ENCODE assay signal across 8 cellular contexts in the genomic region with DNA sequence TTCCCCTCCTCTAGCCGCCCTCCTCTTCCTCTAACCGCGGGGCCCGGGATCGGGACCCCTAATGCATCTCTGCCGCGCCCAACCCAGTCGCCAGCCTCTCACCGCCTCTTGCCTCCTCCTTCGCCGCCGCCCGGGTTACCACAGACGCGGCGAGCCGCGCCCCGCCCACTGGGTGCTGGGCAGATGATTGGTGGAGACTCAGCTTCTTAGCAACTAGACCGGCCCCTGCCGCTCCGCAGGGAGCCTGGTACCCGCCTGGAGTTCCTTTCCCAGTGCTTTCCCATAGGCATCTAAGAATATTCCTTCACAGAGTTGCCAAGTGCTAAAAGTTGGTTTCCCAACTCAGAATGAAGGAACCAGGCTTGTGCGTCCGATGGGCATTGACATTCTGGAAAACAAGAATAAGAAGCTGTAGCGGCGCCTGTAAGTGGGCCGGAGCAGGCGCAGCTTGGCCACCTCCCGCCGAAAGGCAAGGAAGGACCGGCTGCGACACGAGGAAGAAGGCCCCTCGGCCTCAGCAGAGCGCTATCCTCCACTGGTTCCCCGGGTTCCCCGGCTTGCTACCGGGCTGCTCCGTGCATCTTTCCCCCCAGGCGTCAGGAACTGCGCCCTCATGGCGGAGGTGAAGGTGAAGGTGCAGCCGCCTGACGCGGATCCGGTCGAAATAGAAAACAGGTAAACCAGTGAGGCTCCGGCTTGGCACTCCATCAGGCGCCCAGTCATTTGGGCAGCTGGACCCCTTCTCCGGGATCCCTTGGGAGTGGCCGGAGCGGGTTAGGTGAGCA. TPM values are rescaled to one million over a fixed set of nuclear protein-coding genes. Genes with fewer than 3 reads are reported as not detected.
DNase-seq lines count a peak whose midpoint lies in the region; ATAC-seq, FAIRE-seq and TF ChIP-seq lines count a peak whose summit lies in the region.

TSS of gene DZANK1 (minus strand) at position 137 of the 785 bp plus-strand sequence. CDS start 1,672 bp downstream, outside the sequence.
A gene with protein sequence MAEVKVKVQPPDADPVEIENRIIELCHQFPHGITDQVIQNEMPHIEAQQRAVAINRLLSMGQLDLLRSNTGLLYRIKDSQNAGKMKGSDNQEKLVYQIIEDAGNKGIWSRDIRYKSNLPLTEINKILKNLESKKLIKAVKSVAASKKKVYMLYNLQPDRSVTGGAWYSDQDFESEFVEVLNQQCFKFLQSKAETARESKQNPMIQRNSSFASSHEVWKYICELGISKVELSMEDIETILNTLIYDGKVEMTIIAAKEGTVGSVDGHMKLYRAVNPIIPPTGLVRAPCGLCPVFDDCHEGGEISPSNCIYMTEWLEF (plus strand): TSS at position 497 of the 785 bp plus-strand sequence. CDS start 117 bp downstream, at position 614.

- peak within 1 kb of the TSS; percentile 88 for H3K9ac ChIP-seq in HepG2 (ENCODE audit: insufficient read depth, low read depth, low read length)

- peak; percentile 87 to 95 (median 92) for DNase-seq in CD4-positive, CD25-positive, alpha-beta regulatory T cell
- DNase-seq in NCI-H774 (lab: John Stamatoyannopoulos, UW) (peak; percentile 94), dermis microvascular lymphatic vessel endothelial cell (ENCODE audit: low read depth in 2 of 2) (peak; percentile 92 to 96), HepG2 (ENCODE audit: low spot score) (peak; percentile 97)
- DNase-seq in activated CD4-positive, alpha-beta T cell treated with anti-CD3 and anti-CD28 coated beads, Interleukin-2, amount 50 U/mL, for 48 hours: peak; percentile 94 to 95
- DNase-seq in stimulated activated CD4-positive, alpha-beta T cell treated with anti-CD3 and anti-CD28 coated beads, Interleukin-2, amount 100 ng/mL, for 48 hours: peak; percentile 92

- H3K27ac Mint-ChIP-seq in CD4-positive, CD25-positive, alpha-beta regulatory T cell: peak within 1 kb of the TSS; percentile 96 to 98 (median 97)

- H3K79me2 ChIP-seq in HepG2 (ENCODE audit: insufficient read depth, low read length): peaks cover 27% of the 10 kb centered on the region

- no TSS peak for BruUV-seq in HepG2 (replicated peaks; lab: Mats Ljungman, UMichigan)

- TF ChIP-seq EP300 in HepG2 (IDR thresholded peaks at IDR 0.05; ENCODE audit: low read depth in 2 of 2, low read length in 2 of 2) (0 out of 4 replicates have a peak, but pooled peaks of 1 of the 2 experiments have one; percentile 21), HepG2 (CRISPR knock-in tag; IDR thresholded peaks at IDR 0.05; ENCODE audit: borderline replicate concordance) (peak; percentile 41; the same call in 1 of the 2 replicates)

- TF ChIP-seq RAD21 in HepG2 (CRISPR knock-in tag; IDR thresholded peaks at IDR 0.05): peak; percentile 53; the same call in 1 of the 2 replicates

- CTCF ChIA-PET in HepG2 (lab: Yijun Ruan, JAX; ENCODE audit: low intra/inter-chr PET ratio, low total read pairs): no interaction called here

- H3K36me3 ChIP-seq in CD4-positive, CD25-positive, alpha-beta regulatory T cell (ENCODE audit: control insufficient read depth, insufficient read depth, low read length): peaks cover 13% of the 10 kb centered on the region
- H3K36me3 ChIP-seq in HepG2 (replicated peaks in 1 of 2; ENCODE audit: control insufficient read depth in 1 of 2, insufficient read depth in 2 of 2, low read length in 2 of 2): peaks cover 13 to 24% of the 10 kb centered on the region in 2 experiments

- no peaks in the 10 kb centered on the region for H3K27me3 ChIP-seq in CD4-positive, CD25-positive, alpha-beta regulatory T cell (ENCODE audit: control insufficient read depth, insufficient read depth, low read length)
- no peaks in the 10 kb centered on the region; a peak in 1 of 5 replicates for H3K27me3 ChIP-seq in HepG2 (ENCODE audit: control insufficient read depth in 1 of 2, insufficient read depth in 2 of 2, low read length in 2 of 2)

- peak; percentile 27 for TF ChIP-seq CTCF in HepG2 (CRISPR knock-in tag; IDR thresholded peaks at IDR 0.05)

- peaks cover 5% of the 10 kb centered on the region for H3K36me3 Mint-ChIP-seq in CD4-positive, CD25-positive, alpha-beta regulatory T cell

- POLR2A ChIA-PET in HepG2 (lab: Yijun Ruan, JAX): interaction anchor here (0.7 to 3.2 kb wide), 17 partner anchors 8 to 179 kb away, joined by 3 to 78 read pairs (median 7); partner anchors contain the start of genes RBBP9, SEC23B, SMIM26 and ZNF133

- in situ Hi-C loops in HepG2 (cut with HindIII; ENCODE audit: extremely low pct_ligation_motif_present, low pct_unique_long_range_greater_than_20kb): no loop called here

- H3K27ac ChIP-seq in CD4-positive, CD25-positive, alpha-beta regulatory T cell (ENCODE audit: insufficient read depth, low read length, poor library complexity, severe bottlenecking): peak within 1 kb of the TSS; percentile 91
- H3K27ac ChIP-seq in HepG2 (ENCODE audit: extremely low read length, insufficient read depth, low read length): peak within 1 kb of the TSS; percentile 88

- H4K20me1 ChIP-seq in HepG2 (ENCODE audit: insufficient read depth, low read length): no peaks in the 10 kb centered on the region

- peak within 1 kb of the TSS; percentile 77 for H2AFZ ChIP-seq in HepG2 (ENCODE audit: low read length)

- peak within 1 kb of the TSS; percentile 90 for H3K4me3 ChIP-seq in CD4-positive, CD25-positive, alpha-beta regulatory T cell (ENCODE audit: low read depth, low read length)
- peak within 1 kb of the TSS; percentile 79 to 91 (median 83) for H3K4me3 ChIP-seq in HepG2 (replicated peaks in 1 of 3; ENCODE audit: insufficient read depth in 1 of 3, low read depth in 2 of 3, low read length in 3 of 3)

- no peaks in the 10 kb centered on the region for H3K27me3 Mint-ChIP-seq in CD4-positive, CD25-positive, alpha-beta regulatory T cell

- under 1% methylated on average over 53 of the region's 53 CpGs for WGBS in HepG2 (ENCODE audit: low lambda C conversion rate)

- intact Hi-C loops in HepG2 (cut with micrococcal nuclease; ENCODE audit: unreplicated experiment): loop anchor here (1.0 to 10.0 kb wide), 7 partner anchors 30 to 179 kb away; partner anchors contain the start of genes DTD1, RBBP9, SEC23B and SMIM26

- peaks cover 0 to 31% (median 19%) of the 10 kb centered on the region in 4 donors for H3K4me1 Mint-ChIP-seq in CD4-positive, CD25-positive, alpha-beta regulatory T cell

- peak; percentile 98 for ATAC-seq in CD4-positive, CD25-positive, alpha-beta regulatory T cell (ENCODE audit: low read depth in 2 of 2)
- ATAC-seq in GM19438 (IDR thresholded peaks at IDR 0.05; ENCODE audit: low read depth, unreplicated experiment) (peak; percentile 93), HG03571 (IDR thresholded peaks at IDR 0.05; ENCODE audit: unreplicated experiment) (peak; percentile 89), HepG2 (peak; percentile 99)

- FAIRE-seq in HepG2 (lab: Jason Lieb, UNC): peak; percentile 94

- H3K4me2 ChIP-seq in HepG2 (ENCODE audit: low read depth, low read length): peak within 1 kb of the TSS; percentile 85

- TF ChIP-seq POLR2A in HepG2 (IDR thresholded peaks at IDR 0.05; ENCODE audit: insufficient read depth in 1 of 2, low read depth in 2 of 2, low read length in 2 of 2): peak; percentile 83 to 96

- peak within 1 kb of the TSS; percentile 84 to 97 (median 96) for H3K4me3 Mint-ChIP-seq in CD4-positive, CD25-positive, alpha-beta regulatory T cell

- no peaks in the 10 kb centered on the region for H3K9me3 ChIP-seq in CD4-positive, CD25-positive, alpha-beta regulatory T cell (ENCODE audit: control insufficient read depth in 2 of 2, low read length in 2 of 2)
- no peaks in the 10 kb centered on the region for H3K9me3 ChIP-seq in HepG2 (ENCODE audit: low read length)

- no peaks in the 10 kb centered on the region for H3K9me3 Mint-ChIP-seq in CD4-positive, CD25-positive, alpha-beta regulatory T cell

- H3K4me1 ChIP-seq in CD4-positive, CD25-positive, alpha-beta regulatory T cell (ENCODE audit: control insufficient read depth, insufficient read depth, low read length, poor library complexity, severe bottlenecking): peaks cover 23% of the 10 kb centered on the region
- peaks cover 27% of the 10 kb centered on the region for H3K4me1 ChIP-seq in HepG2 (ENCODE audit: insufficient read depth, low read length)

RNA-seq across cellular contexts. Expression of gene DZANK1, which starts in this region (rescaled TPM):
- 2.2 TPM for total RNA-seq in CD4-positive, CD25-positive, alpha-beta regulatory T cell
- polyA plus RNA-seq in CD4-positive, CD25-positive, alpha-beta regulatory T cell: under 1 TPM; 0.23 to 0.85 (median 0.66) TPM
- 0.26 and 0.38 TPM in 2 replicates for total RNA-seq in dermis microvascular lymphatic vessel endothelial cell
- 1.4 and 1.6 TPM in 2 replicates for total RNA-seq in HepG2 (2016; rRNA removed; fragmentation: Illumina TruSeq; extraction: Trizol)
- 0.81 and 0.88 TPM in 2 replicates for total RNA-seq in HepG2 (2016; cell fraction: cytosol; rRNA removed; fragmentation: Illumina TruSeq; extraction: Trizol; ENCODE audit: low read depth)
- 0.91 and 1.3 TPM in 2 replicates for total RNA-seq in HepG2 (2016; cell fraction: insoluble cytoplasmic fraction; rRNA removed; fragmentation: Illumina TruSeq; extraction: Trizol)
- total RNA-seq in HepG2 (2016; cell fraction: membrane; rRNA removed; fragmentation: Illumina TruSeq; extraction: Trizol): 1.0 and 1.4 TPM in 2 replicates
- 2.1 and 2.3 TPM in 2 replicates for total RNA-seq in HepG2 (2016; cell fraction: nucleus; rRNA removed; fragmentation: Illumina TruSeq; extraction: Trizol)
- polyA plus RNA-seq in HepG2 (2011; rRNA removed): 2.6 and 3.2 TPM in 2 replicates
- polyA plus RNA-seq in HepG2 (2011; cell fraction: cytosol; rRNA removed): 0.97 and 1.4 TPM in 2 replicates
- polyA plus RNA-seq in HepG2 (2011; cell fraction: nucleus; rRNA removed): 3.2 and 3.4 TPM in 2 replicates
- 1.1 and 1.3 TPM in 2 replicates for polyA plus RNA-seq in HepG2 (2012)
- 0.29 and 0.33 TPM in 2 replicates for polyA plus RNA-seq in HepG2 (2016; cell fraction: cytosol; fragmentation: Illumina TruSeq; extraction: Trizol; ENCODE audit: low read depth)
- 1.4 TPM in 2 replicates for polyA plus RNA-seq in HepG2 (2016; cell fraction: insoluble cytoplasmic fraction; fragmentation: Illumina TruSeq; extraction: Trizol; ENCODE audit: low read depth)
- polyA plus RNA-seq in HepG2 (2016; cell fraction: membrane; fragmentation: Illumina TruSeq; extraction: Trizol; ENCODE audit: low read depth): 0.38 and 0.62 TPM in 2 replicates
- polyA plus RNA-seq in HepG2 (2016; cell fraction: nucleus; fragmentation: Illumina TruSeq; extraction: Trizol; ENCODE audit: insufficient read depth, low read depth): 4.4 and 4.5 TPM in 2 replicates
- polyA minus RNA-seq in HepG2 (2011; rRNA and poly(A)+ RNA removed; ENCODE audit: low replicate concordance): 1.3 and 1.4 TPM in 2 replicates
- polyA minus RNA-seq in HepG2 (2011; cell fraction: cytosol; rRNA and poly(A)+ RNA removed): 0.53 and 0.79 TPM in 2 replicates
- polyA minus RNA-seq in HepG2 (2011; cell fraction: nucleus; rRNA and poly(A)+ RNA removed): 2.4 and 2.5 TPM in 2 replicates

RNA-seq across cellular contexts. Expression of the second gene that starts in this region (rescaled TPM):
- total RNA-seq in CD4-positive, CD25-positive, alpha-beta regulatory T cell: 6.8 TPM
- polyA plus RNA-seq in CD4-positive, CD25-positive, alpha-beta regulatory T cell: 1 to 10 TPM; 5.0 to 9.2 (median 8.1) TPM
- total RNA-seq in dermis microvascular lymphatic vessel endothelial cell: 12.5 and 15.7 TPM in 2 replicates
- 25.5 and 31.2 TPM in 2 replicates for total RNA-seq in HepG2 (2016; rRNA removed; fragmentation: Illumina TruSeq; extraction: Trizol)
- 6.2 and 6.3 TPM in 2 replicates for total RNA-seq in HepG2 (2016; cell fraction: cytosol; rRNA removed; fragmentation: Illumina TruSeq; extraction: Trizol; ENCODE audit: low read depth)
- 24.6 and 30.9 TPM in 2 replicates for total RNA-seq in HepG2 (2016; cell fraction: insoluble cytoplasmic fraction; rRNA removed; fragmentation: Illumina TruSeq; extraction: Trizol)
- total RNA-seq in HepG2 (2016; cell fraction: membrane; rRNA removed; fragmentation: Illumina TruSeq; extraction: Trizol): 13.7 and 18.3 TPM in 2 replicates
- 16.4 and 21.9 TPM in 2 replicates for total RNA-seq in HepG2 (2016; cell fraction: nucleus; rRNA removed; fragmentation: Illumina TruSeq; extraction: Trizol)
- 11.7 and 12.8 TPM in 2 replicates for polyA plus RNA-seq in HepG2 (2011; rRNA removed)
- polyA plus RNA-seq in HepG2 (2011; cell fraction: cytosol; rRNA removed): 5.5 and 6.9 TPM in 2 replicates
- polyA plus RNA-seq in HepG2 (2011; cell fraction: nucleus; rRNA removed): 4.7 and 5.7 TPM in 2 replicates
- 9.8 and 11.6 TPM in 2 replicates for polyA plus RNA-seq in HepG2 (2012)
- polyA plus RNA-seq in HepG2 (2016; cell fraction: cytosol; fragmentation: Illumina TruSeq; extraction: Trizol; ENCODE audit: low read depth): 2.6 and 3.7 TPM in 2 replicates
- 29.7 and 32.2 TPM in 2 replicates for polyA plus RNA-seq in HepG2 (2016; cell fraction: insoluble cytoplasmic fraction; fragmentation: Illumina TruSeq; extraction: Trizol; ENCODE audit: low read depth)
- polyA plus RNA-seq in HepG2 (2016; cell fraction: membrane; fragmentation: Illumina TruSeq; extraction: Trizol; ENCODE audit: low read depth): 8.1 TPM in 2 replicates
- polyA plus RNA-seq in HepG2 (2016; cell fraction: nucleus; fragmentation: Illumina TruSeq; extraction: Trizol; ENCODE audit: insufficient read depth, low read depth): 26.5 and 28.9 TPM in 2 replicates
- polyA minus RNA-seq in HepG2 (2011; rRNA and poly(A)+ RNA removed; ENCODE audit: low replicate concordance): 4.4 and 5.3 TPM in 2 replicates
- 11.0 and 14.2 TPM in 2 replicates for polyA minus RNA-seq in HepG2 (2011; cell fraction: cytosol; rRNA and poly(A)+ RNA removed)
- 24.6 and 26.0 TPM in 2 replicates for polyA minus RNA-seq in HepG2 (2011; cell fraction: nucleus; rRNA and poly(A)+ RNA removed)

Comparison
In these comparisons a context has a peak if more than half of its experiments do, and no peak if none do; other contexts are left out.
1. Peak in every context shown above with its lines: DNase-seq, ATAC-seq, H3K4me3 ChIP-seq and H3K27ac ChIP-seq.